Comparison of ENCODE assay signal across 21 cellular contexts in genomic region chr9:137216188-137216965, GRCh38. TPM values are rescaled to one million over a fixed set of nuclear protein-coding genes. Genes with fewer than 3 reads are reported as not detected.
A peak's percentile ranks its signal among the peaks of the same experiment; 100 is the strongest.
DNase-seq lines count a peak whose midpoint lies in the region; ATAC-seq, FAIRE-seq and TF ChIP-seq lines count a peak whose summit lies in the region.
"Had no signal": no experiment of that assay in that cellular context is flagged by ENCODE, and none has a peak within 500 bp of the region (broad histone marks: within the 10 kb centered on the region; RNA-seq: fewer than 3 reads in every experiment).

No MANE protein-coding gene starts in this region.

- no peak overlapping the region for H3K27ac ChIP-seq in HepG2 (ENCODE audit: extremely low read length, insufficient read depth, low read length)
- H3K27ac ChIP-seq in right lobe of liver, result no peak overlapping the region
- H3K27ac ChIP-seq in CD4-positive, alpha-beta memory T cell (ENCODE audit: low read depth, low read length), result no peak overlapping the region

- no peak overlapping the region for H3K9ac ChIP-seq in HepG2 (ENCODE audit: insufficient read depth, low read depth, low read length)

- FAIRE-seq in HepG2 (lab: Jason Lieb, UNC), result no peak
- FAIRE-seq: astrocyte, colon, endothelial cell of umbilical vein, GM19239 had no signal

- no peaks in the 10 kb centered on the region for H3K9me3 ChIP-seq in HepG2 (ENCODE audit: low read length)
- H3K9me3 ChIP-seq in right lobe of liver, result no peaks in the 10 kb centered on the region
- no peaks in the 10 kb centered on the region for H3K9me3 ChIP-seq in CD4-positive, alpha-beta memory T cell (ENCODE audit: control insufficient read depth in 1 of 2, low read length in 2 of 2)
- H3K9me3 ChIP-seq: mucosa of descending colon, sigmoid colon had no signal

- WGBS in HepG2 (ENCODE audit: low lambda C conversion rate), result 93% methylated on average over 8 of the region's 30 CpGs
- no CpG with 5 or more reads among the region's 30 CpGs for WGBS in right lobe of liver (ENCODE audit: insufficient coverage, low coverage, low lambda C conversion rate, missing lambda C conversion rate)

- H3K36me3 ChIP-seq in HepG2 (replicated peaks in 1 of 2; ENCODE audit: control insufficient read depth in 1 of 2, insufficient read depth in 2 of 2, low read length in 2 of 2), result no peaks in the 10 kb centered on the region; a peak in 1 of 5 replicates
- no peaks in the 10 kb centered on the region for H3K36me3 ChIP-seq in right lobe of liver
- no peaks in the 10 kb centered on the region for H3K36me3 ChIP-seq in CD4-positive, alpha-beta memory T cell (ENCODE audit: insufficient read depth, low read length)

- H3K4me1 ChIP-seq in HepG2 (ENCODE audit: insufficient read depth, low read length), result peaks cover 29% of the 10 kb centered on the region
- peaks cover 0 to under 1% (median 0%) of the 10 kb centered on the region in 4 donors for H3K4me1 ChIP-seq in right lobe of liver
- H3K4me1 ChIP-seq in CD4-positive, alpha-beta memory T cell (ENCODE audit: insufficient read depth, low read length), result no peaks in the 10 kb centered on the region

- no peak for ATAC-seq in HepG2
- no peak for ATAC-seq in right lobe of liver
- ATAC-seq in GM19463 (IDR thresholded peaks at IDR 0.05; ENCODE audit: unreplicated experiment), result no peak

- intact Hi-C loops in HepG2 (cut with micrococcal nuclease; ENCODE audit: unreplicated experiment), result no loop called here
- intact Hi-C loops in right lobe of liver (cut with DNase I), result no loop called here
- intact Hi-C loops in CD4-positive, alpha-beta memory T cell (cut with micrococcal nuclease), result no loop called here

- no peak for TF ChIP-seq POLR2A in HepG2 (IDR thresholded peaks at IDR 0.05; ENCODE audit: insufficient read depth in 1 of 2, low read depth in 2 of 2, low read length in 2 of 2)
- TF ChIP-seq POLR2A in right lobe of liver (IDR thresholded peaks at IDR 0.05), result no peak

- TF ChIP-seq CTCF in HepG2 (CRISPR knock-in tag; IDR thresholded peaks at IDR 0.05) (no peak), right lobe of liver (IDR thresholded peaks at IDR 0.05) (no peak)

- no peak for TF ChIP-seq RAD21 in HepG2 (CRISPR knock-in tag; IDR thresholded peaks at IDR 0.05)

- no peaks in the 10 kb centered on the region for H3K9me3 Mint-ChIP-seq in CD4-positive, alpha-beta memory T cell
- H3K9me3 Mint-ChIP-seq: CD4-positive, alpha-beta T cell; HFFc6 had no signal

- DNase-seq in HepG2 (ENCODE audit: low spot score) (no peak), right lobe of liver (no peak)
- no peak for DNase-seq in CD4-positive, alpha-beta memory T cell
- DNase-seq: activated CD4-positive, alpha-beta T cell treated with anti-CD3 and anti-CD28 coated beads for 1 hour; activated naive CD4-positive, alpha-beta T cell; CD4-positive, alpha-beta T cell; DMS79; foreskin melanocyte; HFFc6; MM.1S; nucleus accumbens; sigmoid colon; stimulated activated CD4-positive, alpha-beta T cell treated with anti-CD3 and anti-CD28 coated beads, Interleukin-4, amount 100 ng/mL, for 24 hours had no signal

- POLR2A ChIA-PET in HepG2 (lab: Yijun Ruan, JAX), result interaction anchor here (3.1 to 13.4 kb wide), 4 partner anchors 12 to 27 kb away, joined by 14 to 225 read pairs (median 26); partner anchors contain the start of genes ANAPC2, NDOR1, SSNA1 and TMEM203
- POLR2A ChIA-PET in CD4-positive, alpha-beta memory T cell (lab: Charles Lee; ENCODE audit: partially characterized antibody), result interaction anchor here (0.8 to 2.0 kb wide), 3 partner anchors 16 to 104 kb away, joined by 3 to 7 read pairs (median 3); partner anchors contain the start of gene TPRN

- in situ Hi-C loops in HepG2 (cut with HindIII; ENCODE audit: extremely low pct_ligation_motif_present, low pct_unique_long_range_greater_than_20kb), result no loop called here

- no peak overlapping the region for H3K4me3 Mint-ChIP-seq in CD4-positive, alpha-beta memory T cell
- H3K4me3 Mint-ChIP-seq: HFFc6 had no signal

- H2AFZ ChIP-seq in HepG2 (ENCODE audit: low read length), result no peak overlapping the region

- peak overlapping the region in 1 of 3 experiments; percentile 83; a peak in 1 of 6 replicates for H3K4me3 ChIP-seq in HepG2 (replicated peaks in 1 of 3; ENCODE audit: insufficient read depth in 1 of 3, low read depth in 2 of 3, low read length in 3 of 3)
- no peak overlapping the region for H3K4me3 ChIP-seq in right lobe of liver
- no peak overlapping the region for H3K4me3 ChIP-seq in CD4-positive, alpha-beta memory T cell (ENCODE audit: low read length in 2 of 2)
- H3K4me3 ChIP-seq: mucosa of descending colon had no signal

- BruUV-seq in HepG2 (replicated peaks; lab: Mats Ljungman, UMichigan), result no TSS peak

- no peak overlapping the region for H3K4me2 ChIP-seq in HepG2 (ENCODE audit: low read depth, low read length)

- no peaks in the 10 kb centered on the region for H3K4me1 Mint-ChIP-seq in CD4-positive, alpha-beta memory T cell

- H3K27me3 Mint-ChIP-seq in CD4-positive, alpha-beta memory T cell, result no peaks in the 10 kb centered on the region
- H3K27me3 Mint-ChIP-seq: CD4-positive, alpha-beta T cell had no signal

- H3K27ac Mint-ChIP-seq in CD4-positive, alpha-beta memory T cell, result no peak overlapping the region
- H3K27ac Mint-ChIP-seq: CD4-positive, alpha-beta T cell; HFFc6 had no signal

- H4K20me1 ChIP-seq in HepG2 (ENCODE audit: insufficient read depth, low read length), result peaks cover 4% of the 10 kb centered on the region; the same call in 1 of the 2 replicates

- H3K79me2 ChIP-seq in HepG2 (ENCODE audit: insufficient read depth, low read length), result peaks cover 3% of the 10 kb centered on the region

- no peaks in the 10 kb centered on the region for H3K36me3 Mint-ChIP-seq in CD4-positive, alpha-beta memory T cell

- CTCF ChIA-PET in HepG2 (lab: Yijun Ruan, JAX; ENCODE audit: low intra/inter-chr PET ratio, low total read pairs), result no interaction called here
- CTCF ChIA-PET in CD4-positive, alpha-beta memory T cell (lab: Charles Lee; ENCODE audit: partially characterized antibody), result interaction anchor here (1.6 to 3.0 kb wide), 2 partner anchors 20 to 25 kb away, joined by 4 to 10 read pairs; no protein-coding TSS in a partner anchor

- no peaks in the 10 kb centered on the region for H3K27me3 ChIP-seq in HepG2 (ENCODE audit: control insufficient read depth in 1 of 2, insufficient read depth in 2 of 2, low read length in 2 of 2)
- H3K27me3 ChIP-seq in right lobe of liver, result no peaks in the 10 kb centered on the region
- H3K27me3 ChIP-seq in CD4-positive, alpha-beta memory T cell (ENCODE audit: insufficient read depth, low read length), result no peaks in the 10 kb centered on the region
- H3K27me3 ChIP-seq: sigmoid colon had no signal

- TF ChIP-seq EP300 in HepG2 (IDR thresholded peaks at IDR 0.05; ENCODE audit: low read depth in 2 of 2, low read length in 2 of 2) (no peak), HepG2 (CRISPR knock-in tag; IDR thresholded peaks at IDR 0.05; ENCODE audit: borderline replicate concordance) (no peak)

RNA-seq across cellular contexts. Expression of gene RNF208, which starts 5.7 kb away (rescaled TPM):
- total RNA-seq in HepG2 (2016; rRNA removed; fragmentation: Illumina TruSeq; extraction: Trizol), result 1.8 and 2.1 TPM in 2 replicates
- 1.2 and 1.4 TPM in 2 replicates for total RNA-seq in HepG2 (2016; cell fraction: cytosol; rRNA removed; fragmentation: Illumina TruSeq; extraction: Trizol; ENCODE audit: low read depth)
- total RNA-seq in HepG2 (2016; cell fraction: insoluble cytoplasmic fraction; rRNA removed; fragmentation: Illumina TruSeq; extraction: Trizol), result 1.2 and 2.1 TPM in 2 replicates
- total RNA-seq in HepG2 (2016; cell fraction: membrane; rRNA removed; fragmentation: Illumina TruSeq; extraction: Trizol), result 3.7 and 4.2 TPM in 2 replicates
- 0.99 and 1.3 TPM in 2 replicates for total RNA-seq in HepG2 (2016; cell fraction: nucleus; rRNA removed; fragmentation: Illumina TruSeq; extraction: Trizol)
- 1.6 and 2.0 TPM in 2 replicates for polyA plus RNA-seq in HepG2 (2011; rRNA removed)
- polyA plus RNA-seq in HepG2 (2011; cell fraction: cytosol; rRNA removed), result 0.99 and 1.4 TPM in 2 replicates
- polyA plus RNA-seq in HepG2 (2011; cell fraction: nucleus; rRNA removed), result 14.1 and 17.8 TPM in 2 replicates
- 9.0 and 16.1 TPM in 2 replicates for polyA plus RNA-seq in HepG2 (2012)
- polyA plus RNA-seq in HepG2 (2016; cell fraction: cytosol; fragmentation: Illumina TruSeq; extraction: Trizol; ENCODE audit: low read depth), result 28.1 and 30.5 TPM in 2 replicates
- polyA plus RNA-seq in HepG2 (2016; cell fraction: insoluble cytoplasmic fraction; fragmentation: Illumina TruSeq; extraction: Trizol; ENCODE audit: low read depth), result 15.2 and 22.0 TPM in 2 replicates
- 36.0 and 38.6 TPM in 2 replicates for polyA plus RNA-seq in HepG2 (2016; cell fraction: membrane; fragmentation: Illumina TruSeq; extraction: Trizol; ENCODE audit: low read depth)
- polyA plus RNA-seq in HepG2 (2016; cell fraction: nucleus; fragmentation: Illumina TruSeq; extraction: Trizol; ENCODE audit: insufficient read depth, low read depth), result 23.4 and 23.9 TPM in 2 replicates
- polyA minus RNA-seq in HepG2 (2011; rRNA and poly(A)+ RNA removed; ENCODE audit: low replicate concordance), result 4.1 TPM in 1 of 2 replicates, not detected in the other
- 3.5 and 4.5 TPM in 2 replicates for polyA minus RNA-seq in HepG2 (2011; cell fraction: cytosol; rRNA and poly(A)+ RNA removed)
- polyA minus RNA-seq in HepG2 (2011; cell fraction: nucleus; rRNA and poly(A)+ RNA removed), result 0.62 and 0.77 TPM in 2 replicates
- total RNA-seq in right lobe of liver, result 10 to 100 TPM in 1 of 6 experiments, 1 to 10 TPM in 5; 3.5 to 12.2 (median 4.5) TPM
- total RNA-seq in CD4-positive, alpha-beta memory T cell, result 1 to 10 TPM in 1 of 2 experiments, under 1 TPM in 1; 0.64 to 1.3 TPM
- polyA plus RNA-seq in CD4-positive, alpha-beta memory T cell, result not detected

RNA-seq across cellular contexts. Expression of gene CYSRT1, which starts 8.6 kb away (rescaled TPM):
- total RNA-seq in HepG2 (2016; rRNA removed; fragmentation: Illumina TruSeq; extraction: Trizol), result 2.1 and 3.4 TPM in 2 replicates
- 1.8 and 1.9 TPM in 2 replicates for total RNA-seq in HepG2 (2016; cell fraction: cytosol; rRNA removed; fragmentation: Illumina TruSeq; extraction: Trizol; ENCODE audit: low read depth)
- total RNA-seq in HepG2 (2016; cell fraction: insoluble cytoplasmic fraction; rRNA removed; fragmentation: Illumina TruSeq; extraction: Trizol), result 2.7 and 3.3 TPM in 2 replicates
- total RNA-seq in HepG2 (2016; cell fraction: membrane; rRNA removed; fragmentation: Illumina TruSeq; extraction: Trizol), result 1.3 and 1.4 TPM in 2 replicates
- 1.1 and 1.2 TPM in 2 replicates for total RNA-seq in HepG2 (2016; cell fraction: nucleus; rRNA removed; fragmentation: Illumina TruSeq; extraction: Trizol)
- polyA plus RNA-seq in HepG2 (2011; rRNA removed), result 1.5 and 1.7 TPM in 2 replicates
- 0.82 and 1.8 TPM in 2 replicates for polyA plus RNA-seq in HepG2 (2011; cell fraction: cytosol; rRNA removed)
- polyA plus RNA-seq in HepG2 (2011; cell fraction: nucleus; rRNA removed), result 0.95 and 1.2 TPM in 2 replicates
- polyA plus RNA-seq in HepG2 (2012), result 0.80 and 1.1 TPM in 2 replicates
- 1.2 and 1.3 TPM in 2 replicates for polyA plus RNA-seq in HepG2 (2016; cell fraction: cytosol; fragmentation: Illumina TruSeq; extraction: Trizol; ENCODE audit: low read depth)
- 3.0 and 3.6 TPM in 2 replicates for polyA plus RNA-seq in HepG2 (2016; cell fraction: insoluble cytoplasmic fraction; fragmentation: Illumina TruSeq; extraction: Trizol; ENCODE audit: low read depth)
- 1.1 and 1.3 TPM in 2 replicates for polyA plus RNA-seq in HepG2 (2016; cell fraction: membrane; fragmentation: Illumina TruSeq; extraction: Trizol; ENCODE audit: low read depth)
- polyA plus RNA-seq in HepG2 (2016; cell fraction: nucleus; fragmentation: Illumina TruSeq; extraction: Trizol; ENCODE audit: insufficient read depth, low read depth), result 1.2 and 2.1 TPM in 2 replicates
- 2.1 and 2.5 TPM in 2 replicates for polyA minus RNA-seq in HepG2 (2011; rRNA and poly(A)+ RNA removed; ENCODE audit: low replicate concordance)
- 0.49 and 0.97 TPM in 2 replicates for polyA minus RNA-seq in HepG2 (2011; cell fraction: cytosol; rRNA and poly(A)+ RNA removed)
- 0.52 and 0.87 TPM in 2 replicates for polyA minus RNA-seq in HepG2 (2011; cell fraction: nucleus; rRNA and poly(A)+ RNA removed)
- total RNA-seq in right lobe of liver, result 1 to 10 TPM in 1 of 6 experiments, under 1 TPM in 4, not detected in 1; 0.20 to 1.2 (median 0.31) TPM
- total RNA-seq in CD4-positive, alpha-beta memory T cell, result under 1 TPM in 1 of 2 experiments, not detected in 1; 0.25 TPM
- not detected for polyA plus RNA-seq in CD4-positive, alpha-beta memory T cell
- total RNA-seq: mucosa of descending colon had no signal

RNA-seq across cellular contexts. Expression of gene NDOR1, which starts 10.9 kb away (rescaled TPM):
- total RNA-seq in HepG2 (2016; rRNA removed; fragmentation: Illumina TruSeq; extraction: Trizol), result 4.9 and 8.7 TPM in 2 replicates
- total RNA-seq in HepG2 (2016; cell fraction: cytosol; rRNA removed; fragmentation: Illumina TruSeq; extraction: Trizol; ENCODE audit: low read depth), result 2.1 and 2.9 TPM in 2 replicates
- 4.4 and 9.2 TPM in 2 replicates for total RNA-seq in HepG2 (2016; cell fraction: insoluble cytoplasmic fraction; rRNA removed; fragmentation: Illumina TruSeq; extraction: Trizol)
- total RNA-seq in HepG2 (2016; cell fraction: membrane; rRNA removed; fragmentation: Illumina TruSeq; extraction: Trizol), result 2.6 and 3.0 TPM in 2 replicates
- total RNA-seq in HepG2 (2016; cell fraction: nucleus; rRNA removed; fragmentation: Illumina TruSeq; extraction: Trizol), result 7.6 and 9.3 TPM in 2 replicates
- 3.6 and 4.2 TPM in 2 replicates for polyA plus RNA-seq in HepG2 (2011; rRNA removed)
- 1.4 and 2.3 TPM in 2 replicates for polyA plus RNA-seq in HepG2 (2011; cell fraction: cytosol; rRNA removed)
- polyA plus RNA-seq in HepG2 (2011; cell fraction: nucleus; rRNA removed), result 31.8 and 46.8 TPM in 2 replicates
- polyA plus RNA-seq in HepG2 (2012), result 4.0 and 5.5 TPM in 2 replicates
- 0.87 and 1.3 TPM in 2 replicates for polyA plus RNA-seq in HepG2 (2016; cell fraction: cytosol; fragmentation: Illumina TruSeq; extraction: Trizol; ENCODE audit: low read depth)
- polyA plus RNA-seq in HepG2 (2016; cell fraction: insoluble cytoplasmic fraction; fragmentation: Illumina TruSeq; extraction: Trizol; ENCODE audit: low read depth), result 4.5 and 6.6 TPM in 2 replicates
- 1.6 and 1.8 TPM in 2 replicates for polyA plus RNA-seq in HepG2 (2016; cell fraction: membrane; fragmentation: Illumina TruSeq; extraction: Trizol; ENCODE audit: low read depth)
- polyA plus RNA-seq in HepG2 (2016; cell fraction: nucleus; fragmentation: Illumina TruSeq; extraction: Trizol; ENCODE audit: insufficient read depth, low read depth), result 29.3 and 34.2 TPM in 2 replicates
- polyA minus RNA-seq in HepG2 (2011; rRNA and poly(A)+ RNA removed; ENCODE audit: low replicate concordance), result 5.2 and 15.0 TPM in 2 replicates
- 2.1 and 2.4 TPM in 2 replicates for polyA minus RNA-seq in HepG2 (2011; cell fraction: cytosol; rRNA and poly(A)+ RNA removed)
- polyA minus RNA-seq in HepG2 (2011; cell fraction: nucleus; rRNA and poly(A)+ RNA removed), result 3.4 and 4.5 TPM in 2 replicates
- 1 to 10 TPM; 4.7 to 9.6 (median 7.4) TPM for total RNA-seq in right lobe of liver
- 10 to 100 TPM; 36.7 to 37.1 TPM for total RNA-seq in CD4-positive, alpha-beta memory T cell
- 1 to 10 TPM; 4.6 to 9.5 TPM for polyA plus RNA-seq in CD4-positive, alpha-beta memory T cell

RNA-seq across cellular contexts. Expression of gene RNF224, which starts 10.9 kb away (rescaled TPM):
- total RNA-seq in HepG2 (2016; rRNA removed; fragmentation: Illumina TruSeq; extraction: Trizol), result 0.09 and 0.10 TPM in 2 replicates
- not detected in 2 replicates for total RNA-seq in HepG2 (2016; cell fraction: cytosol; rRNA removed; fragmentation: Illumina TruSeq; extraction: Trizol; ENCODE audit: low read depth)
- not detected in 2 replicates for total RNA-seq in HepG2 (2016; cell fraction: insoluble cytoplasmic fraction; rRNA removed; fragmentation: Illumina TruSeq; extraction: Trizol)
- total RNA-seq in HepG2 (2016; cell fraction: membrane; rRNA removed; fragmentation: Illumina TruSeq; extraction: Trizol), result 0.12 TPM in 1 of 2 replicates, not detected in the other
- not detected in 2 replicates for total RNA-seq in HepG2 (2016; cell fraction: nucleus; rRNA removed; fragmentation: Illumina TruSeq; extraction: Trizol)
- not detected in 2 replicates for polyA plus RNA-seq in HepG2 (2011; rRNA removed)
- 0.03 and 0.04 TPM in 2 replicates for polyA plus RNA-seq in HepG2 (2011; cell fraction: cytosol; rRNA removed)
- polyA plus RNA-seq in HepG2 (2011; cell fraction: nucleus; rRNA removed), result 0.07 and 0.11 TPM in 2 replicates
- 0.33 and 0.51 TPM in 2 replicates for polyA plus RNA-seq in HepG2 (2012)
- polyA plus RNA-seq in HepG2 (2016; cell fraction: cytosol; fragmentation: Illumina TruSeq; extraction: Trizol; ENCODE audit: low read depth), result not detected in 2 replicates
- polyA plus RNA-seq in HepG2 (2016; cell fraction: insoluble cytoplasmic fraction; fragmentation: Illumina TruSeq; extraction: Trizol; ENCODE audit: low read depth), result 0.25 TPM in 1 of 2 replicates, not detected in the other
- not detected in 2 replicates for polyA plus RNA-seq in HepG2 (2016; cell fraction: membrane; fragmentation: Illumina TruSeq; extraction: Trizol; ENCODE audit: low read depth)
- polyA plus RNA-seq in HepG2 (2016; cell fraction: nucleus; fragmentation: Illumina TruSeq; extraction: Trizol; ENCODE audit: insufficient read depth, low read depth), result 0.25 TPM in 1 of 2 replicates, not detected in the other
- 0.10 and 0.44 TPM in 2 replicates for polyA minus RNA-seq in HepG2 (2011; rRNA and poly(A)+ RNA removed; ENCODE audit: low replicate concordance)
- polyA minus RNA-seq in HepG2 (2011; cell fraction: cytosol; rRNA and poly(A)+ RNA removed), result not detected in 2 replicates
- 0.26 TPM in 1 of 2 replicates, not detected in the other for polyA minus RNA-seq in HepG2 (2011; cell fraction: nucleus; rRNA and poly(A)+ RNA removed)
- total RNA-seq in right lobe of liver, result not detected
- total RNA-seq in CD4-positive, alpha-beta memory T cell, result not detected
- polyA plus RNA-seq in CD4-positive, alpha-beta memory T cell, result not detected
- total RNA-seq: astrocyte, endothelial cell of umbilical vein, HFFc6, left lobe of liver, mucosa of descending colon, NCI-H460, sigmoid colon had no signal
- polyA plus RNA-seq: endothelial cell of umbilical vein had no signal

RNA-seq across cellular contexts. Expression of gene TMEM203, which starts 10.9 kb away (rescaled TPM):
- 36.7 and 36.9 TPM in 2 replicates for total RNA-seq in HepG2 (2016; rRNA removed; fragmentation: Illumina TruSeq; extraction: Trizol)
- total RNA-seq in HepG2 (2016; cell fraction: cytosol; rRNA removed; fragmentation: Illumina TruSeq; extraction: Trizol; ENCODE audit: low read depth), result 13.2 and 14.3 TPM in 2 replicates
- 37.8 TPM in 2 replicates for total RNA-seq in HepG2 (2016; cell fraction: insoluble cytoplasmic fraction; rRNA removed; fragmentation: Illumina TruSeq; extraction: Trizol)
- 34.6 and 37.7 TPM in 2 replicates for total RNA-seq in HepG2 (2016; cell fraction: membrane; rRNA removed; fragmentation: Illumina TruSeq; extraction: Trizol)
- 15.2 and 16.6 TPM in 2 replicates for total RNA-seq in HepG2 (2016; cell fraction: nucleus; rRNA removed; fragmentation: Illumina TruSeq; extraction: Trizol)
- 23.0 and 23.4 TPM in 2 replicates for polyA plus RNA-seq in HepG2 (2011; rRNA removed)
- polyA plus RNA-seq in HepG2 (2011; cell fraction: cytosol; rRNA removed), result 27.7 and 31.7 TPM in 2 replicates
- polyA plus RNA-seq in HepG2 (2011; cell fraction: nucleus; rRNA removed), result 12.2 and 13.2 TPM in 2 replicates
- 22.5 and 22.9 TPM in 2 replicates for polyA plus RNA-seq in HepG2 (2012)
- polyA plus RNA-seq in HepG2 (2016; cell fraction: cytosol; fragmentation: Illumina TruSeq; extraction: Trizol; ENCODE audit: low read depth), result 12.4 and 14.0 TPM in 2 replicates
- 38.8 and 39.8 TPM in 2 replicates for polyA plus RNA-seq in HepG2 (2016; cell fraction: insoluble cytoplasmic fraction; fragmentation: Illumina TruSeq; extraction: Trizol; ENCODE audit: low read depth)
- 29.6 and 33.1 TPM in 2 replicates for polyA plus RNA-seq in HepG2 (2016; cell fraction: membrane; fragmentation: Illumina TruSeq; extraction: Trizol; ENCODE audit: low read depth)
- 29.1 and 31.2 TPM in 2 replicates for polyA plus RNA-seq in HepG2 (2016; cell fraction: nucleus; fragmentation: Illumina TruSeq; extraction: Trizol; ENCODE audit: insufficient read depth, low read depth)
- 21.9 and 33.0 TPM in 2 replicates for polyA minus RNA-seq in HepG2 (2011; rRNA and poly(A)+ RNA removed; ENCODE audit: low replicate concordance)
- polyA minus RNA-seq in HepG2 (2011; cell fraction: cytosol; rRNA and poly(A)+ RNA removed), result 12.0 and 13.6 TPM in 2 replicates
- 7.6 TPM in 2 replicates for polyA minus RNA-seq in HepG2 (2011; cell fraction: nucleus; rRNA and poly(A)+ RNA removed)
- 10 to 100 TPM; 17.7 to 28.0 (median 23.9) TPM for total RNA-seq in right lobe of liver
- total RNA-seq in CD4-positive, alpha-beta memory T cell, result 10 to 100 TPM; 39.5 to 42.9 TPM
- polyA plus RNA-seq in CD4-positive, alpha-beta memory T cell, result 100 to 1,000 TPM; 129 to 170 TPM
